14 cellular contexts compared by ENCODE assay signal in the genomic region with DNA sequence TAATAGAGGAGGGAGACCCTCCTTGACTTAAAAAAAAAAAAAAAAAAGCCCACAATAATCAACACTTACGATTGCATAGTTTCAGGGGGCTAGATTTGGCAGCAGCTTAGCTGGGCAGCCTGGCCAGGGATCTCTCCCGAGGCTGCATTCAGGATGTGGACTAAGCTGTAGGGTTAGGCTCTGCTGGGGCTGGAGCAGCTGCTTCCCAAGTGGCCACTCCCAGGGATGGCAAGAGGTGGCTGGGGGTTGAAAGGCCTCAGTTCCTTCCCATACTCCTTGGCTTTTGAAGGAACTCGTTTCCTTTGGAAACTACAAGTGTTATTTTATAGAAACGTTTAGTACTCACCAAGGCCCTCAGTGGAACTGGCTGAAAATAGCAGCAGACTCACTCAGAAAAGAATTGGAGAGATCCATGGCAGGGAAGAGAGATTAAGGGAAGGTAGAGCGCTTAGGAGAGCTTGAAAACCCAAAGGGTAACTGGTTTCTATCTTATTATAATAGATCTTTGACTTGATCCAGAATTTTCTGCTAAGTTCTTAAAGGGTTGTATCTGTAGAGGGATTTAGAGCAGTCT.
DNase-seq lines count a peak whose midpoint lies in the region; ATAC-seq and TF ChIP-seq lines count a peak whose summit lies in the region.
"Had no signal": no experiment of that assay in that cellular context is flagged by ENCODE, and none has a peak within 500 bp of the region (broad histone marks: within the 10 kb centered on the region; RNA-seq: fewer than 3 reads in every experiment).

No MANE protein-coding gene starts in this region.

- no peak overlapping the region for H3K9ac ChIP-seq in MM.1S (ENCODE audit: low read length)

- no peaks in the 10 kb centered on the region for H3K79me2 ChIP-seq in MM.1S (ENCODE audit: low read length)

- H3K27me3 ChIP-seq in adrenal gland (no peaks in the 10 kb centered on the region), esophagus squamous epithelium (no peaks in the 10 kb centered on the region), MM.1S (replicated peaks; ENCODE audit: insufficient read depth, low read length) (no peaks in the 10 kb centered on the region)

- TF ChIP-seq CTCF in adrenal gland (IDR thresholded peaks at IDR 0.05) (no peak), esophagus squamous epithelium (IDR thresholded peaks at IDR 0.05) (no peak), mucosa of descending colon (IDR thresholded peaks at IDR 0.05) (no peak), MM.1S (IDR thresholded peaks at IDR 0.05; ENCODE audit: low read length) (no peak)

- H3K27ac ChIP-seq in adrenal gland: peak overlapping the region in 3 of 5 donors; percentile 30 to 70 (median 32)
- peak overlapping the region in 3 of 4 donors; percentile 56 to 68 (median 59) for H3K27ac ChIP-seq in esophagus squamous epithelium
- H3K27ac ChIP-seq in substantia nigra (ENCODE audit: low read depth, low read length, poor library complexity, severe bottlenecking): peak overlapping the region; percentile 84
- no peak overlapping the region for H3K27ac ChIP-seq in MM.1S (ENCODE audit: low read length)

- peaks cover 0 to 10% of the 10 kb centered on the region in 2 donors for H3K36me3 ChIP-seq in adrenal gland (replicated peaks in 1 of 2)
- H3K36me3 ChIP-seq in esophagus squamous epithelium: peaks cover 0 to 48% (median 2%) of the 10 kb centered on the region in 3 donors
- H3K36me3 ChIP-seq in mucosa of descending colon (ENCODE audit: low read depth): no peaks in the 10 kb centered on the region
- H3K36me3 ChIP-seq in MM.1S (replicated peaks; ENCODE audit: insufficient read depth, low read length): no peaks in the 10 kb centered on the region

- H3K9me3 ChIP-seq in adrenal gland (replicated peaks in 1 of 3): no peaks in the 10 kb centered on the region
- no peaks in the 10 kb centered on the region for H3K9me3 ChIP-seq in esophagus squamous epithelium
- H3K9me3 ChIP-seq in mucosa of descending colon: no peaks in the 10 kb centered on the region
- no peaks in the 10 kb centered on the region for H3K9me3 ChIP-seq in MM.1S (replicated peaks; ENCODE audit: insufficient read depth, low read length)

- no peaks in the 10 kb centered on the region for H4K20me1 ChIP-seq in MM.1S (ENCODE audit: insufficient read depth, low read length)

- H3K4me2 ChIP-seq in MM.1S (ENCODE audit: low read depth, low read length): no peak overlapping the region

- H3K9me2 ChIP-seq in MM.1S (replicated peaks; ENCODE audit: insufficient read depth, low read length): no peaks in the 10 kb centered on the region

- H2AFZ ChIP-seq in MM.1S (ENCODE audit: low read length): no peak overlapping the region

- ATAC-seq in mucosa of descending colon: peak; percentile 46
- no peak for ATAC-seq in HG03135 (IDR thresholded peaks at IDR 0.05; ENCODE audit: unreplicated experiment)
- ATAC-seq in GM19324 (IDR thresholded peaks at IDR 0.05; ENCODE audit: low FRiP score, unreplicated experiment): no peak
- ATAC-seq: GM12878 had no signal

- H3F3A ChIP-seq in MM.1S (ENCODE audit: insufficient read depth, low read length): no peaks in the 10 kb centered on the region

- DNase-seq in adrenal gland: no peak
- DNase-seq in esophagus squamous epithelium (lab: John Stamatoyannopoulos, UW): no peak
- peak in 2 of 3 donors; percentile 52 to 65 for DNase-seq in mucosa of descending colon
- DNase-seq in substantia nigra (lab: John Stamatoyannopoulos, UW): peak in 1 of 49 donors; percentile 4
- DNase-seq in T-helper 1 cell: no peak
- no peak for DNase-seq in MM.1S
- DNase-seq: activated CD4-positive, alpha-beta memory T cell treated with anti-CD3 and anti-CD28 coated beads for 36 hours; COR-L47; NCI-H1930; NCI-H526 had no signal

- TF ChIP-seq POLR2A in adrenal gland (IDR thresholded peaks at IDR 0.05) (no peak), esophagus squamous epithelium (IDR thresholded peaks at IDR 0.05) (no peak)

- H3K4me1 ChIP-seq in adrenal gland (replicated peaks in 1 of 2) (peaks cover 20 to 45% of the 10 kb centered on the region in 2 donors), esophagus squamous epithelium (peaks cover 0 to 38% (median 0%) of the 10 kb centered on the region in 3 donors), mucosa of descending colon (ENCODE audit: low read depth) (peaks cover 26% of the 10 kb centered on the region), MM.1S (ENCODE audit: low read length) (no peaks in the 10 kb centered on the region; the same call in 1 of the 2 replicates)

- H3K4me3 ChIP-seq in adrenal gland: no peak overlapping the region
- no peak overlapping the region for H3K4me3 ChIP-seq in esophagus squamous epithelium
- no peak overlapping the region for H3K4me3 ChIP-seq in mucosa of descending colon
- no peak overlapping the region for H3K4me3 ChIP-seq in MM.1S (ENCODE audit: low read length)
- H3K4me3 ChIP-seq: GM12878, lung had no signal

- 37 to 64% (median 53%) methylated on average over 5 of the region's 5 CpGs for WGBS in adrenal gland, 4 donors
- WGBS in esophagus squamous epithelium, 2 donors: 59 to 85% methylated on average over 3 to 5 of the region's 5 CpGs

- intact Hi-C loops in adrenal gland (cut with DNase I) (no loop called here), esophagus squamous epithelium (cut with DNase I) (no loop called here), mucosa of descending colon (cut with DNase I, micrococcal nuclease) (no loop called here)

Comparison
In these comparisons a context has a peak if more than half of its experiments do, and no peak if none do; other contexts are left out.
1. DNase-seq: peak in mucosa of descending colon (2 of 3); none in adrenal gland (0 of 7), esophagus squamous epithelium (single experiment), T-helper 1 cell (0 of 5) and MM.1S (single experiment).